8 cellular contexts compared by ENCODE assay signal in the genomic region with DNA sequence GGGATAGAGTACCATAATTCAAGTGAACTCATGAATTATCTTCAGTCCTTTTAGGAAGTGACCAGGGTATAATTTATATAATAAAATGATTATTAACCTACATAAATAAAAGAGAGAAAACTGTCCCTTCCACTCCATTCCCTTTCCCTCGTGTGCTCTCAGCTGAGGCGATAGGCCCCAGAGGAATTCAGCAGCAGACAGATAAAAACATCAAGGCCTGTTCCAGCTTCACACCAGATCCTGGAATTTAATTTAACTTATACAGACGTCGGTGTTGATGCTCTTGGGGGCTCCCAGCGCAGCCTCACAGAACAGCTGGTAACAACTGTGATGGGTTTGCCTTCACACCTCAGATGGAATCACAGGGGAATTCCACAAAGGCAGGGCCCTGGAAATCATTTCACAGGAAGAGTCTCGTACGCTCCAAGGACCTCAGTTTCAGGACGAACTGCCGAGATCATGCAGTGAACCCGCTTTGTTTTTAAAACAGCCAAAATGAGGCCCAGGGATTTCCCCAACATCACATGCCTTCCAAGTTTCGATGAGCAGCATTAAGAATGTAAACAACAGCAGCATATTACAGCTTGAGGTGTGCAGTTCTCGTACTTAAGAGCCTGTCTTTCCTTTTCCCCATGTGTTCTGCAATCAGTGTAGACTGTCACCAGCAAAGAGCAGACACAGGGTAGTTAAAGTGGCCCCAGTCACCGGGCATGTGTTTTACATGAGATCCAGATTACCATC.
DNase-seq lines count a peak whose midpoint lies in the region; ATAC-seq lines count a peak whose summit lies in the region.

No MANE protein-coding gene starts in this region.

- no peaks in the 10 kb centered on the region for H3K9me3 Mint-ChIP-seq in stimulated activated effector memory CD8-positive, alpha-beta T cell treated with anti-CD3 and anti-CD28 coated beads, Interleukin-12 subunit alpha, Interleukin-12 subunit beta, amount 100 ng/mL, for 72 hours

- no peak overlapping the region for H3K27ac Mint-ChIP-seq in stimulated activated effector memory CD8-positive, alpha-beta T cell treated with anti-CD3 and anti-CD28 coated beads, Interleukin-12 subunit alpha, Interleukin-12 subunit beta, amount 100 ng/mL, for 72 hours

- no peak overlapping the region for H3K4me3 Mint-ChIP-seq in stimulated activated effector memory CD8-positive, alpha-beta T cell treated with anti-CD3 and anti-CD28 coated beads, Interleukin-12 subunit alpha, Interleukin-12 subunit beta, amount 100 ng/mL, for 72 hours

- no peaks in the 10 kb centered on the region for H3K9me3 ChIP-seq in stomach smooth muscle (ENCODE audit: control insufficient read depth in 2 of 2, low read length in 2 of 2)

- ATAC-seq in GM19438 (IDR thresholded peaks at IDR 0.05; ENCODE audit: low read depth, unreplicated experiment): peak; percentile 90
- peak; percentile 84 for ATAC-seq in HG03378 (IDR thresholded peaks at IDR 0.05; ENCODE audit: unreplicated experiment)
- no peak for ATAC-seq in stimulated activated effector memory CD8-positive, alpha-beta T cell treated with anti-CD3 and anti-CD28 coated beads, Interleukin-12 subunit alpha, Interleukin-12 subunit beta, amount 100 ng/mL, for 72 hours

- H3K9ac ChIP-seq in stomach smooth muscle (ENCODE audit: low read length in 2 of 2): peak overlapping the region; percentile 14 to 66

- H3K27ac ChIP-seq in epithelial cell of prostate: no peak overlapping the region
- H3K27ac ChIP-seq in stomach smooth muscle (ENCODE audit: low read length): peak overlapping the region; percentile 58

- DNase-seq in DMS79 (lab: John Stamatoyannopoulos, UW) (peak; percentile 42), epithelial cell of prostate (ENCODE audit: low read depth, low spot score) (peak; percentile 53), CD1c-positive myeloid dendritic cell (ENCODE audit: extremely low spot score) (no peak), NCI-H1930 (lab: John Stamatoyannopoulos, UW) (no peak)
- no peak for DNase-seq in stimulated activated effector memory CD8-positive, alpha-beta T cell treated with anti-CD3 and anti-CD28 coated beads, Interleukin-12 subunit alpha, Interleukin-12 subunit beta, amount 100 ng/mL, for 72 hours (ENCODE audit: low spot score in 2 of 2)

- H3K27me3 ChIP-seq in stomach smooth muscle (ENCODE audit: control insufficient read depth in 1 of 2, insufficient read depth in 2 of 2, low read length in 2 of 2): no peaks in the 10 kb centered on the region

- H3K4me3 ChIP-seq in stomach smooth muscle (ENCODE audit: low read length in 2 of 2): peak overlapping the region; percentile 4 to 64

- H3K4me1 ChIP-seq in stomach smooth muscle (ENCODE audit: control insufficient read depth, insufficient read depth, low read length): peaks cover 6% of the 10 kb centered on the region

- H3K4me1 Mint-ChIP-seq in stimulated activated effector memory CD8-positive, alpha-beta T cell treated with anti-CD3 and anti-CD28 coated beads, Interleukin-12 subunit alpha, Interleukin-12 subunit beta, amount 100 ng/mL, for 72 hours: no peaks in the 10 kb centered on the region

- no peaks in the 10 kb centered on the region for H3K36me3 Mint-ChIP-seq in stimulated activated effector memory CD8-positive, alpha-beta T cell treated with anti-CD3 and anti-CD28 coated beads, Interleukin-12 subunit alpha, Interleukin-12 subunit beta, amount 100 ng/mL, for 72 hours

- no peaks in the 10 kb centered on the region for H3K36me3 ChIP-seq in stomach smooth muscle (ENCODE audit: control insufficient read depth in 2 of 2, insufficient read depth in 2 of 2, low read length in 2 of 2)

Comparison
In these comparisons a context has a peak if more than half of its experiments do, and no peak if none do; other contexts are left out.
1. DNase-seq: peak in DMS79 (single experiment) and epithelial cell of prostate (single experiment); none in CD1c-positive myeloid dendritic cell (single experiment), stimulated activated effector memory CD8-positive, alpha-beta T cell treated with anti-CD3 and anti-CD28 coated beads, Interleukin-12 subunit alpha, Interleukin-12 subunit beta, amount 100 ng/mL, for 72 hours (0 of 2) and NCI-H1930 (0 of 2).